1 cellular context compared by ENCODE assay signal in the genomic region with DNA sequence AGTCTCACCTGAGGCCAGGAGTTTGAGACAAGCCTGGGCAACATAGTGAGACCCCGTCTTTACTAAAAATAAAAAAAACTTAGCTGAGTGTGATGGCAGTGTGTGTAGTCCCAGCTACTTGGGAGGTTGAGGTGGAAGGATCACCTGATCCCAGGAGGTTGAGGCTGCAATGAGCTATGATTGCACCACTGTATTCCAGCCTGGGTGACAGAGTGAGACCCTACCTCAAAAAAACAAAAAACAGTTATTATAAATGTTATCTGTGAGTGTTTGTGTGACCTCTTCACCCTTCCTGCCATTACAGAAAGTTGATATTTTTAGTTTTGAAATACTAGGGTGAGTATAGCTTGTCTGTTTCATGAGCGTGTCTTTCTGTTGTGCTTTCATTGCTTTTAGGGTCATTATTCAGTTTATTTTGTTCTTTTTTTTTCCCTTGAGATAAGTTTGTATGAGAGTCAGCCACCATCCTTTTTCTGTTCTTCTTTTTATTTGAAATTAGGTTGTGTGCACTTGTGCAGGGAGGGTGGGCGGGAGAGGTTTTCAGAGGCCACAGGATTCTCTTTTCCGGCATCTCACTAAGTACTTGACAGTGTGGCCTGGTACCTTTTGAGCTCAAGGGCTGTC.
TF ChIP-seq lines count a peak whose summit lies in the region.

No MANE protein-coding gene starts in this region.

TF ChIP-seq in GM23338, 12 proteins besides CTCF, POLR2A, EP300 and RAD21 (continued from another document):
- TF ChIP-seq, protein P1, sequence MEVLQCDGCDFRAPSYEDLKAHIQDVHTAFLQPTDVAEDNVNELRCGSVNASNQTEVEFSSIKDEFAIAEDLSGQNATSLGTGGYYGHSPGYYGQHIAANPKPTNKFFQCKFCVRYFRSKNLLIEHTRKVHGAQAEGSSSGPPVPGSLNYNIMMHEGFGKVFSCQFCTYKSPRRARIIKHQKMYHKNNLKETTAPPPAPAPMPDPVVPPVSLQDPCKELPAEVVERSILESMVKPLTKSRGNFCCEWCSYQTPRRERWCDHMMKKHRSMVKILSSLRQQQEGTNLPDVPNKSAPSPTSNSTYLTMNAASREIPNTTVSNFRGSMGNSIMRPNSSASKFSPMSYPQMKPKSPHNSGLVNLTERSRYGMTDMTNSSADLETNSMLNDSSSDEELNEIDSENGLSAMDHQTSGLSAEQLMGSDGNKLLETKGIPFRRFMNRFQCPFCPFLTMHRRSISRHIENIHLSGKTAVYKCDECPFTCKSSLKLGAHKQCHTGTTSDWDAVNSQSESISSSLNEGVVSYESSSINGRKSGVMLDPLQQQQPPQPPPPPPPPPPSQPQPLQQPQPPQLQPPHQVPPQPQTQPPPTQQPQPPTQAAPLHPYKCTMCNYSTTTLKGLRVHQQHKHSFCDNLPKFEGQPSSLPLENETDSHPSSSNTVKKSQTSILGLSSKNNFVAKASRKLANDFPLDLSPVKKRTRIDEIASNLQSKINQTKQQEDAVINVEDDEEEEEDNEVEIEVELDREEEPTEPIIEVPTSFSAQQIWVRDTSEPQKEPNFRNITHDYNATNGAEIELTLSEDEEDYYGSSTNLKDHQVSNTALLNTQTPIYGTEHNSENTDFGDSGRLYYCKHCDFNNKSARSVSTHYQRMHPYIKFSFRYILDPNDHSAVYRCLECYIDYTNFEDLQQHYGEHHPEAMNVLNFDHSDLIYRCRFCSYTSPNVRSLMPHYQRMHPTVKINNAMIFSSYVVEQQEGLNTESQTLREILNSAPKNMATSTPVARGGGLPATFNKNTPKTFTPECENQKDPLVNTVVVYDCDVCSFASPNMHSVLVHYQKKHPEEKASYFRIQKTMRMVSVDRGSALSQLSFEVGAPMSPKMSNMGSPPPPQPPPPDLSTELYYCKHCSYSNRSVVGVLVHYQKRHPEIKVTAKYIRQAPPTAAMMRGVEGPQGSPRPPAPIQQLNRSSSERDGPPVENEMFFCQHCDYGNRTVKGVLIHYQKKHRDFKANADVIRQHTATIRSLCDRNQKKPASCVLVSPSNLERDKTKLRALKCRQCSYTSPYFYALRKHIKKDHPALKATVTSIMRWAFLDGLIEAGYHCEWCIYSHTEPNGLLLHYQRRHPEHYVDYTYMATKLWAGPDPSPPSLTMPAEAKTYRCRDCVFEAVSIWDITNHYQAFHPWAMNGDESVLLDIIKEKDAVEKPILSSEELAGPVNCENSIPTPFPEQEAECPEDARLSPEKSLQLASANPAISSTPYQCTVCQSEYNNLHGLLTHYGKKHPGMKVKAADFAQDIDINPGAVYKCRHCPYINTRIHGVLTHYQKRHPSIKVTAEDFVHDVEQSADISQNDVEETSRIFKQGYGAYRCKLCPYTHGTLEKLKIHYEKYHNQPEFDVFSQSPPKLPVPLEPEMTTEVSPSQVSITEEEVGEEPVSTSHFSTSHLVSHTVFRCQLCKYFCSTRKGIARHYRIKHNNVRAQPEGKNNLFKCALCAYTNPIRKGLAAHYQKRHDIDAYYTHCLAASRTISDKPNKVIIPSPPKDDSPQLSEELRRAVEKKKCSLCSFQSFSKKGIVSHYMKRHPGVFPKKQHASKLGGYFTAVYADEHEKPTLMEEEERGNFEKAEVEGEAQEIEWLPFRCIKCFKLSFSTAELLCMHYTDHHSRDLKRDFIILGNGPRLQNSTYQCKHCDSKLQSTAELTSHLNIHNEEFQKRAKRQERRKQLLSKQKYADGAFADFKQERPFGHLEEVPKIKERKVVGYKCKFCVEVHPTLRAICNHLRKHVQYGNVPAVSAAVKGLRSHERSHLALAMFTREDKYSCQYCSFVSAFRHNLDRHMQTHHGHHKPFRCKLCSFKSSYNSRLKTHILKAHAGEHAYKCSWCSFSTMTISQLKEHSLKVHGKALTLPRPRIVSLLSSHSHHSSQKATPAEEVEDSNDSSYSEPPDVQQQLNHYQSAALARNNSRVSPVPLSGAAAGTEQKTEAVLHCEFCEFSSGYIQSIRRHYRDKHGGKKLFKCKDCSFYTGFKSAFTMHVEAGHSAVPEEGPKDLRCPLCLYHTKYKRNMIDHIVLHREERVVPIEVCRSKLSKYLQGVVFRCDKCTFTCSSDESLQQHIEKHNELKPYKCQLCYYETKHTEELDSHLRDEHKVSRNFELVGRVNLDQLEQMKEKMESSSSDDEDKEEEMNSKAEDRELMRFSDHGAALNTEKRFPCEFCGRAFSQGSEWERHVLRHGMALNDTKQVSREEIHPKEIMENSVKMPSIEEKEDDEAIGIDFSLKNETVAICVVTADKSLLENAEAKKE (CRISPR knock-in tag; IDR thresholded peaks at IDR 0.05): no peak
